In genomic region chr11:83826078-83826477, GRCh38 we compare ENCODE assay signal across 3 cellular contexts.
TF ChIP-seq lines count a peak whose summit lies in the region.

No MANE protein-coding gene starts in this region.

TF ChIP-seq in SK-N-SH, 30 proteins besides CTCF, POLR2A, EP300 and RAD21 (continued from another document and continues in another):
- no peak for TF ChIP-seq GABPA (IDR thresholded peaks at IDR 0.05; ENCODE audit: low read depth)
- no peak for TF ChIP-seq TAF1 (IDR thresholded peaks at IDR 0.05; ENCODE audit: borderline replicate concordance, low read depth, low read length)
- TF ChIP-seq GATA2 (CRISPR knock-in tag; IDR thresholded peaks at IDR 0.05): no peak
- no peak for TF ChIP-seq SMC3 (IDR thresholded peaks at IDR 0.05; ENCODE audit: low read depth, low read length)
- no peak for TF ChIP-seq MXI1 (IDR thresholded peaks at IDR 0.05; ENCODE audit: low read depth, low read length)
- no peak for TF ChIP-seq RCOR1 (IDR thresholded peaks at IDR 0.05; ENCODE audit: low read length)
- no peak for TF ChIP-seq NFIC (IDR thresholded peaks at IDR 0.05; ENCODE audit: borderline replicate concordance)
- TF ChIP-seq USF2 (IDR thresholded peaks at IDR 0.05; ENCODE audit: borderline replicate concordance, low read depth, low read length): no peak
- TF ChIP-seq TEAD4 (IDR thresholded peaks at IDR 0.05; ENCODE audit: borderline replicate concordance, insufficient read depth): no peak
- TF ChIP-seq MEF2A (IDR thresholded peaks at IDR 0.05; ENCODE audit: borderline replicate concordance, low read depth): no peak
- no peak for TF ChIP-seq RXRA (IDR thresholded peaks at IDR 0.05; ENCODE audit: borderline replicate concordance, low read depth)
- TF ChIP-seq REST (IDR thresholded peaks at IDR 0.05; ENCODE audit: low read depth, low read length): no peak
- no peak for TF ChIP-seq MAX (IDR thresholded peaks at IDR 0.05; ENCODE audit: low read depth)
- TF ChIP-seq IRF3 (IDR thresholded peaks at IDR 0.05; ENCODE audit: low read depth, low read length): no peak

TF ChIP-seq in SK-N-SH treated with all-trans-retinoic acid at 6 μM for 48 hours, 23 proteins besides CTCF, POLR2A, EP300 and RAD21 (continued from another document):
- TF ChIP-seq TSHZ2 (CRISPR knock-in tag; IDR thresholded peaks at IDR 0.05): no peak
- TF ChIP-seq BACH2 (CRISPR knock-in tag; IDR thresholded peaks at IDR 0.05; ENCODE audit: borderline replicate concordance): no peak
- TF ChIP-seq OSR1 (CRISPR knock-in tag; IDR thresholded peaks at IDR 0.05): no peak
- TF ChIP-seq CSRNP3 (CRISPR knock-in tag; IDR thresholded peaks at IDR 0.05): no peak
- no peak for TF ChIP-seq GLIS3 (CRISPR knock-in tag; IDR thresholded peaks at IDR 0.05)
- TF ChIP-seq ZNF565 (CRISPR knock-in tag; conservative IDR thresholded peaks at IDR 0.05; ENCODE audit: low read depth): no peak
- no peak for TF ChIP-seq RARB (CRISPR knock-in tag; IDR thresholded peaks at IDR 0.05)
- TF ChIP-seq ISL1 (CRISPR knock-in tag; IDR thresholded peaks at IDR 0.05): no peak
- TF ChIP-seq ESRRG (CRISPR knock-in tag; IDR thresholded peaks at IDR 0.05): no peak
- no peak for TF ChIP-seq ARNTL (CRISPR knock-in tag; IDR thresholded peaks at IDR 0.05; ENCODE audit: borderline replicate concordance, low read depth)
- no peak for TF ChIP-seq TOX (CRISPR knock-in tag; IDR thresholded peaks at IDR 0.05; ENCODE audit: borderline replicate concordance)
- no peak for TF ChIP-seq POU6F1 (CRISPR knock-in tag; IDR thresholded peaks at IDR 0.05; ENCODE audit: borderline replicate concordance, low read depth)
- TF ChIP-seq ZC3H10 (CRISPR knock-in tag; IDR thresholded peaks at IDR 0.05): no peak
- TF ChIP-seq SNAI2 (CRISPR knock-in tag; IDR thresholded peaks at IDR 0.05): no peak
- no peak for TF ChIP-seq PPARA (CRISPR knock-in tag; IDR thresholded peaks at IDR 0.05; ENCODE audit: borderline replicate concordance)
- TF ChIP-seq CREB5 (CRISPR knock-in tag; IDR thresholded peaks at IDR 0.05; ENCODE audit: low read depth): no peak
- TF ChIP-seq ZFP3 (CRISPR knock-in tag; IDR thresholded peaks at IDR 0.05): no peak
- TF ChIP-seq CSDC2 (CRISPR knock-in tag; IDR thresholded peaks at IDR 0.05): no peak

TF ChIP-seq in IMR-90, 13 proteins besides CTCF, POLR2A, EP300 and RAD21 (continued from another document):
- TF ChIP-seq MAZ (IDR thresholded peaks at IDR 0.05; ENCODE audit: borderline replicate concordance, low read depth, low read length) (no peak), RCOR1 (IDR thresholded peaks at IDR 0.05; ENCODE audit: insufficient replicate concordance, low read length) (no peak), USF2 (IDR thresholded peaks at IDR 0.05; ENCODE audit: low read depth, low read length) (no peak), ELK1 (IDR thresholded peaks at IDR 0.05; ENCODE audit: borderline replicate concordance, low read depth, low read length) (no peak), FOS (IDR thresholded peaks at IDR 0.05; ENCODE audit: low read depth, low read length) (no peak), MXI1 (IDR thresholded peaks at IDR 0.05; ENCODE audit: borderline replicate concordance, low read depth, low read length) (no peak), CEBPB (IDR thresholded peaks at IDR 0.05; ENCODE audit: low read depth, low read length) (no peak), MAFK (IDR thresholded peaks at IDR 0.05; ENCODE audit: low read depth, low read length) (no peak), RFX5 (IDR thresholded peaks at IDR 0.05; ENCODE audit: low read depth, low read length) (no peak), BHLHE40 (IDR thresholded peaks at IDR 0.05; ENCODE audit: low read depth, low read length) (no peak), NFE2L2 (IDR thresholded peaks at IDR 0.05; ENCODE audit: low read depth, low read length) (no peak), CHD1 (IDR thresholded peaks at IDR 0.05; ENCODE audit: low read depth, low read length) (no peak)
